39 cellular contexts compared by ENCODE assay signal in the genomic region with DNA sequence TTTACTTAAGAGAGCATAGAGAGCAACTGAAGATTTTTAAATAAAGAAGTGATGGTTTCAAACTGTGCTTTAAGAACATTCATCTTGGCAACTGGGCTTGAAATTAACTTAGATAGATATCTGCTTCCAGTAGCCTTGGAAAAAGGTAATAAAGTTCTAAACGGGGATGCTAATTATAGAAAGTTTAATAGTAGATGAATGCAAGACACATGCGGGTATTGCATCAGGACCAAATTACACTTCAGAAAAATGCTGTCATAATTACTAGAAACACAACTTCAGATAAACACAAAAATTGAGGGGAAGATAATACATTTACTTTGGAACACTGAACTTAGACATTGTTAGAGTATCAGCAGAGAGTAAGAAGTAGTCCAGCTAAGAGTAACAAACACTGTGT.
"Had no signal": no experiment of that assay in that cellular context is flagged by ENCODE, and none has a peak within 500 bp of the region (broad histone marks: within the 10 kb centered on the region; RNA-seq: fewer than 3 reads in every experiment).

No MANE protein-coding gene starts in this region.

- H3K36me3 ChIP-seq: adrenal gland, ascending aorta, brain microvascular endothelial cell, breast epithelium, cardiac muscle cell had no signal

- H3K27ac Mint-ChIP-seq: activated naive CD4-positive, alpha-beta T cell treated with anti-CD3 and anti-CD28 coated beads for 36 hours; activated naive CD4-positive, alpha-beta T cell treated with anti-CD3 and anti-CD28 coated beads, Interleukin-2, amount 10 ng/mL, durations not matched to agents 7 days and 5 days; activated naive CD4-positive, alpha-beta T cell treated with anti-CD3 and anti-CD28 coated beads, Interleukin-2, amount 50 U/mL, for 24 hours; activated naive CD4-positive, alpha-beta T cell treated with anti-CD3 and anti-CD28 coated beads, Interleukin-2, amount 50 U/mL, for 72 hours; activated naive CD8-positive, alpha-beta T cell; activated naive CD8-positive, alpha-beta T cell treated with anti-CD3 and anti-CD28 coated beads for 36 hours; activated naive CD8-positive, alpha-beta T cell treated with anti-CD3 and anti-CD28 coated beads, Interleukin-2, amount 10 ng/mL, durations not matched to agents 7 days and 5 days; activated naive CD8-positive, alpha-beta T cell treated with anti-CD3 and anti-CD28 coated beads, Interleukin-2, amount 50 U/mL, for 24 hours; activated T-cell treated with anti-CD3 and anti-CD28 coated beads, Interleukin-2, amount 50 U/mL, for 24 hours; activated T-cell treated with anti-CD3 and anti-CD28 coated beads, Interleukin-2, amount 50 U/mL, for 72 hours; activated T-helper 1 cell treated with anti-CD3 and anti-CD28 coated beads, Interleukin-12 subunit alpha, Interleukin-12 subunit beta, Interleukin-2, Interleukin-4 antibody, amounts not matched to agents 30 ng/mL and 10 ng/mL and 1 ng/mL, durations not matched to agents 14 hours and 24 hours and 36 hours; activated T-helper 17 cell treated with anti-CD3 and anti-CD28 coated beads, Interleukin-2, amount 50 U/mL, for 72 hours; activated T-helper 2 cell treated with anti-CD3 and anti-CD28 coated beads, Interferon-gamma antibody, Interleukin-2, Interleukin-4, amounts not matched to agents 10 μg/mL and 5 μg/mL and 100 μg/mL, durations not matched to agents 14 hours and 24 hours and 36 hours; brain had no signal

- H3K4me3 ChIP-seq: adrenal gland, ascending aorta, body of pancreas, breast epithelium, cardiac muscle cell had no signal

- H3K36me3 Mint-ChIP-seq: activated naive CD4-positive, alpha-beta T cell treated with anti-CD3 and anti-CD28 coated beads, Interleukin-2, amount 10 ng/mL, durations not matched to agents 7 days and 5 days; activated naive CD4-positive, alpha-beta T cell treated with anti-CD3 and anti-CD28 coated beads, Interleukin-2, amount 50 U/mL, for 24 hours; activated naive CD4-positive, alpha-beta T cell treated with anti-CD3 and anti-CD28 coated beads, Interleukin-2, amount 50 U/mL, for 72 hours; activated naive CD8-positive, alpha-beta T cell; activated naive CD8-positive, alpha-beta T cell treated with anti-CD3 and anti-CD28 coated beads for 36 hours; activated naive CD8-positive, alpha-beta T cell treated with anti-CD3 and anti-CD28 coated beads, Interleukin-2, amount 10 ng/mL, durations not matched to agents 7 days and 5 days; brain had no signal

- H3K27me3 ChIP-seq: adrenal gland, ascending aorta, body of pancreas, brain microvascular endothelial cell, breast epithelium, cardiac muscle cell had no signal

- FAIRE-seq: astrocyte, bronchial epithelial cell had no signal

- H3K4me1 Mint-ChIP-seq: activated naive CD4-positive, alpha-beta T cell treated with anti-CD3 and anti-CD28 coated beads, Interleukin-2, amount 10 ng/mL, durations not matched to agents 7 days and 5 days; activated naive CD4-positive, alpha-beta T cell treated with anti-CD3 and anti-CD28 coated beads, Interleukin-2, amount 50 U/mL, for 24 hours; activated naive CD8-positive, alpha-beta T cell treated with anti-CD3 and anti-CD28 coated beads for 36 hours; activated naive CD8-positive, alpha-beta T cell treated with anti-CD3 and anti-CD28 coated beads, Interleukin-2, amount 10 ng/mL, durations not matched to agents 7 days and 5 days; activated naive CD8-positive, alpha-beta T cell treated with anti-CD3 and anti-CD28 coated beads, Interleukin-2, amount 50 U/mL, for 24 hours; activated T-helper 17 cell treated with anti-CD3 and anti-CD28 coated beads, Interleukin-2, amount 50 U/mL, for 72 hours; brain; central memory CD8-positive, alpha-beta T cell had no signal

- H3K9me3 Mint-ChIP-seq: activated naive CD4-positive, alpha-beta T cell treated with anti-CD3 and anti-CD28 coated beads for 36 hours; activated naive CD4-positive, alpha-beta T cell treated with anti-CD3 and anti-CD28 coated beads, Interleukin-2, amount 10 ng/mL, durations not matched to agents 7 days and 5 days; activated naive CD4-positive, alpha-beta T cell treated with anti-CD3 and anti-CD28 coated beads, Interleukin-2, amount 50 U/mL, for 24 hours; activated naive CD8-positive, alpha-beta T cell treated with anti-CD3 and anti-CD28 coated beads for 36 hours; activated T-cell treated with anti-CD3 and anti-CD28 coated beads, Interleukin-2, amount 50 U/mL, for 24 hours; activated T-helper 1 cell treated with anti-CD3 and anti-CD28 coated beads, Interleukin-12 subunit alpha, Interleukin-12 subunit beta, Interleukin-2, Interleukin-4 antibody, amounts not matched to agents 30 ng/mL and 10 ng/mL and 1 ng/mL, durations not matched to agents 14 hours and 24 hours and 36 hours; activated T-helper 2 cell treated with anti-CD3 and anti-CD28 coated beads, Interferon-gamma antibody, Interleukin-2, Interleukin-4, amounts not matched to agents 10 μg/mL and 5 μg/mL and 100 μg/mL, durations not matched to agents 14 hours and 24 hours and 36 hours had no signal

- H3K27ac ChIP-seq: adrenal gland, ascending aorta, body of pancreas, brain microvascular endothelial cell, breast epithelium, cardiac muscle cell had no signal

- H3K4me3 Mint-ChIP-seq: activated naive CD4-positive, alpha-beta T cell treated with anti-CD3 and anti-CD28 coated beads for 36 hours; activated naive CD4-positive, alpha-beta T cell treated with anti-CD3 and anti-CD28 coated beads, Interleukin-2, amount 10 ng/mL, durations not matched to agents 7 days and 5 days; activated naive CD4-positive, alpha-beta T cell treated with anti-CD3 and anti-CD28 coated beads, Interleukin-2, amount 50 U/mL, for 24 hours; activated naive CD8-positive, alpha-beta T cell; activated naive CD8-positive, alpha-beta T cell treated with anti-CD3 and anti-CD28 coated beads for 36 hours; activated naive CD8-positive, alpha-beta T cell treated with anti-CD3 and anti-CD28 coated beads, Interleukin-2, amount 10 ng/mL, durations not matched to agents 7 days and 5 days; activated naive CD8-positive, alpha-beta T cell treated with anti-CD3 and anti-CD28 coated beads, Interleukin-2, amount 50 U/mL, for 24 hours; activated T-cell treated with anti-CD3 and anti-CD28 coated beads, Interleukin-2, amount 50 U/mL, for 24 hours; activated T-cell treated with anti-CD3 and anti-CD28 coated beads, Interleukin-2, amount 50 U/mL, for 4 hours; activated T-cell treated with anti-CD3 and anti-CD28 coated beads, Interleukin-2, amount 50 U/mL, for 72 hours; activated T-helper 1 cell treated with anti-CD3 and anti-CD28 coated beads, Interleukin-12 subunit alpha, Interleukin-12 subunit beta, Interleukin-2, Interleukin-4 antibody, amounts not matched to agents 30 ng/mL and 10 ng/mL and 1 ng/mL, durations not matched to agents 14 hours and 24 hours and 36 hours; activated T-helper 17 cell treated with anti-CD3 and anti-CD28 coated beads, Interleukin-2, amount 50 U/mL, for 72 hours; brain; central memory CD8-positive, alpha-beta T cell had no signal

- H3K4me1 ChIP-seq: adrenal gland, ascending aorta, body of pancreas, breast epithelium had no signal

- H3K27me3 Mint-ChIP-seq: activated naive CD4-positive, alpha-beta T cell treated with anti-CD3 and anti-CD28 coated beads, Interleukin-2, amount 10 ng/mL, durations not matched to agents 7 days and 5 days; activated naive CD8-positive, alpha-beta T cell treated with anti-CD3 and anti-CD28 coated beads, Interleukin-2, amount 10 ng/mL, durations not matched to agents 7 days and 5 days had no signal

- H3K9me3 ChIP-seq: adrenal gland, ascending aorta, body of pancreas, breast epithelium had no signal

- DNase-seq: activated effector memory CD4-positive, alpha-beta T cell treated with anti-CD3 and anti-CD28 coated beads, Interleukin-2, amount 50 U/mL, for 16 hours; activated effector memory CD4-positive, alpha-beta T cell treated with Interleukin-2 at 50 U/mL for 16 hours; activated gamma-delta T cell; activated gamma-delta T cell treated with Interleukin-2 at 50 U/mL for 16 hours; activated naive CD4-positive, alpha-beta T cell; activated naive CD4-positive, alpha-beta T cell treated with anti-CD3 and anti-CD28 coated beads for 36 hours; activated naive CD4-positive, alpha-beta T cell treated with anti-CD3 and anti-CD28 coated beads, Interleukin-2, amount 10 ng/mL, durations not matched to agents 7 days and 5 days; activated naive CD4-positive, alpha-beta T cell treated with Interleukin-2 at 50 U/mL for 16 hours; activated naive CD8-positive, alpha-beta T cell treated with anti-CD3 and anti-CD28 coated beads for 36 hours; activated naive CD8-positive, alpha-beta T cell treated with anti-CD3 and anti-CD28 coated beads, Interleukin-2, amount 10 ng/mL, durations not matched to agents 7 days and 5 days; activated naive CD8-positive, alpha-beta T cell treated with anti-CD3 and anti-CD28 coated beads, Interleukin-2, amount 50 U/mL, for 24 hours; activated T-cell treated with anti-CD3 and anti-CD28 coated beads, Interleukin-2, amount 50 U/mL, for 1 hour; activated T-cell treated with anti-CD3 and anti-CD28 coated beads, Interleukin-2, amount 50 U/mL, for 24 hours; activated T-cell treated with anti-CD3 and anti-CD28 coated beads, Interleukin-2, amount 50 U/mL, for 4 hours; activated T-cell treated with anti-CD3 and anti-CD28 coated beads, Interleukin-2, amount 50 U/mL, for 48 hours; activated T-cell treated with anti-CD3 and anti-CD28 coated beads, Interleukin-2, amount 50 U/mL, for 72 hours; adrenal gland; amniotic stem cell; amygdala; anterior cingulate cortex; aorta; body of pancreas; brain microvascular endothelial cell; caudate nucleus; central memory CD4-positive, alpha-beta T cell; cerebellar nuclear complex had no signal

- ATAC-seq: activated naive CD4-positive, alpha-beta T cell treated with anti-CD3 and anti-CD28 coated beads, Interleukin-2, amount 50 U/mL, for 72 hours; activated naive CD8-positive, alpha-beta T cell treated with anti-CD3 and anti-CD28 coated beads, Interleukin-2, amount 50 U/mL, for 24 hours; activated T-cell treated with anti-CD3 and anti-CD28 coated beads, Interleukin-2, amount 50 U/mL, for 4 hours; activated T-cell treated with anti-CD3 and anti-CD28 coated beads, Interleukin-2, amount 50 U/mL, for 72 hours; activated T-helper 17 cell treated with anti-CD3 and anti-CD28 coated beads, Interleukin-2, amount 50 U/mL, for 72 hours; body of pancreas had no signal
